9 cellular contexts compared by ENCODE assay signal in genomic region chr13:29771247-29771646, GRCh38.
DNase-seq lines count a peak whose midpoint lies in the region; ATAC-seq and TF ChIP-seq lines count a peak whose summit lies in the region.
"Had no signal": no experiment of that assay in that cellular context is flagged by ENCODE, and none has a peak within 500 bp of the region (broad histone marks: within the 10 kb centered on the region; RNA-seq: fewer than 3 reads in every experiment).

No MANE protein-coding gene starts in this region.

- H3K27me3 ChIP-seq in ascending aorta (no peaks in the 10 kb centered on the region), right lobe of liver (no peaks in the 10 kb centered on the region)
- H3K27me3 ChIP-seq: SJSA1 had no signal

- no peaks in the 10 kb centered on the region for H3K9me3 Mint-ChIP-seq in activated CD4-positive, alpha-beta T cell treated with anti-CD3 and anti-CD28 coated beads, Interleukin-2, amount 10 ng/mL, durations not matched to agents 7 days and 5 days

- POLR2A ChIA-PET in activated CD4-positive, alpha-beta T cell treated with anti-CD3 and anti-CD28 coated beads, Interleukin-2, amount 10 ng/mL, durations not matched to agents 7 days and 5 days (lab: Charles Lee) = no interaction called here

- TF ChIP-seq POLR2A in right lobe of liver (IDR thresholded peaks at IDR 0.05) = no peak

- H3K4me3 ChIP-seq in ascending aorta (no peak overlapping the region), right lobe of liver (no peak overlapping the region)
- H3K4me3 ChIP-seq: SJSA1 had no signal

- H3K36me3 ChIP-seq in ascending aorta (peaks cover 8 to 16% of the 10 kb centered on the region in 2 donors), right lobe of liver (peaks cover 0 to 13% (median 3%) of the 10 kb centered on the region in 4 donors)

- peak; percentile 53 for DNase-seq in EH (ENCODE audit: low read depth)
- DNase-seq in M059J (ENCODE audit: low read depth) = peak; percentile 22
- DNase-seq in ascending aorta (ENCODE audit: low spot score in 2 of 2) = no peak
- no peak for DNase-seq in right lobe of liver
- no peak for DNase-seq in cortex of kidney (lab: John Stamatoyannopoulos, UW)
- DNase-seq in NCI-H2171 (lab: John Stamatoyannopoulos, UW) = no peak
- DNase-seq in activated CD4-positive, alpha-beta T cell treated with anti-CD3 and anti-CD28 coated beads, Interleukin-2, amount 10 ng/mL, durations not matched to agents 7 days and 5 days = no peak

- H3K4me1 ChIP-seq in ascending aorta = no peaks in the 10 kb centered on the region
- H3K4me1 ChIP-seq in right lobe of liver = no peaks in the 10 kb centered on the region
- H3K4me1 ChIP-seq: SJSA1 had no signal

- H3K27me3 Mint-ChIP-seq in activated CD4-positive, alpha-beta T cell treated with anti-CD3 and anti-CD28 coated beads, Interleukin-2, amount 10 ng/mL, durations not matched to agents 7 days and 5 days = no peaks in the 10 kb centered on the region

- H3K27ac ChIP-seq in ascending aorta = no peak overlapping the region
- no peak overlapping the region for H3K27ac ChIP-seq in right lobe of liver
- H3K27ac ChIP-seq: SJSA1 had no signal

- WGBS in right lobe of liver (ENCODE audit: insufficient coverage, low coverage, low lambda C conversion rate, missing lambda C conversion rate) = 16% methylated on average over 2 of the region's 2 CpGs

- H3K4me1 Mint-ChIP-seq in activated CD4-positive, alpha-beta T cell treated with anti-CD3 and anti-CD28 coated beads, Interleukin-2, amount 10 ng/mL, durations not matched to agents 7 days and 5 days = no peaks in the 10 kb centered on the region

- intact Hi-C loops in ascending aorta (cut with DNase I) (loop anchor here (1.0 to 10.0 kb wide), 4 partner anchors 74 to 342 kb away; no protein-coding TSS in a partner anchor), right lobe of liver (cut with DNase I) (loop anchor here in 1 of 2 donors (10.0 kb wide), 1 partner anchor 344 kb away; no protein-coding TSS in a partner anchor)

- no peaks in the 10 kb centered on the region for H3K9me3 ChIP-seq in ascending aorta
- H3K9me3 ChIP-seq in right lobe of liver = no peaks in the 10 kb centered on the region
- H3K9me3 ChIP-seq: SJSA1 had no signal

- no peak overlapping the region for H3K27ac Mint-ChIP-seq in activated CD4-positive, alpha-beta T cell treated with anti-CD3 and anti-CD28 coated beads, Interleukin-2, amount 10 ng/mL, durations not matched to agents 7 days and 5 days

- CTCF ChIA-PET in activated CD4-positive, alpha-beta T cell treated with anti-CD3 and anti-CD28 coated beads, Interleukin-2, amount 10 ng/mL, durations not matched to agents 7 days and 5 days (lab: Charles Lee) = interaction anchor here (1.0 to 2.7 kb wide), 9 partner anchors 9 to 376 kb away, joined by 3 to 25 read pairs (median 4); no protein-coding TSS in a partner anchor

- TF ChIP-seq CTCF in ascending aorta (IDR thresholded peaks at IDR 0.05) = peak; percentile 16 to 49 (median 41)
- peak; percentile 52 to 62 (median 58) for TF ChIP-seq CTCF in right lobe of liver (IDR thresholded peaks at IDR 0.05)

- peaks cover 8% of the 10 kb centered on the region for H3K36me3 Mint-ChIP-seq in activated CD4-positive, alpha-beta T cell treated with anti-CD3 and anti-CD28 coated beads, Interleukin-2, amount 10 ng/mL, durations not matched to agents 7 days and 5 days (ENCODE audit: low read depth)

- ATAC-seq in right lobe of liver (peak; percentile 63 to 76 (median 72)), GM19467 (IDR thresholded peaks at IDR 0.05; ENCODE audit: unreplicated experiment) (no peak)

- no peak overlapping the region for H3K4me3 Mint-ChIP-seq in activated CD4-positive, alpha-beta T cell treated with anti-CD3 and anti-CD28 coated beads, Interleukin-2, amount 10 ng/mL, durations not matched to agents 7 days and 5 days

Comparison
In these comparisons a context has a peak if more than half of its experiments do, and no peak if none do; other contexts are left out.
1. DNase-seq: peak in EH (single experiment) and M059J (single experiment); none in ascending aorta (0 of 2), right lobe of liver (0 of 3), cortex of kidney (single experiment), NCI-H2171 (single experiment) and activated CD4-positive, alpha-beta T cell treated with anti-CD3 and anti-CD28 coated beads, Interleukin-2, amount 10 ng/mL, durations not matched to agents 7 days and 5 days (single experiment).